10 cellular contexts compared by ENCODE assay signal in the genomic region with DNA sequence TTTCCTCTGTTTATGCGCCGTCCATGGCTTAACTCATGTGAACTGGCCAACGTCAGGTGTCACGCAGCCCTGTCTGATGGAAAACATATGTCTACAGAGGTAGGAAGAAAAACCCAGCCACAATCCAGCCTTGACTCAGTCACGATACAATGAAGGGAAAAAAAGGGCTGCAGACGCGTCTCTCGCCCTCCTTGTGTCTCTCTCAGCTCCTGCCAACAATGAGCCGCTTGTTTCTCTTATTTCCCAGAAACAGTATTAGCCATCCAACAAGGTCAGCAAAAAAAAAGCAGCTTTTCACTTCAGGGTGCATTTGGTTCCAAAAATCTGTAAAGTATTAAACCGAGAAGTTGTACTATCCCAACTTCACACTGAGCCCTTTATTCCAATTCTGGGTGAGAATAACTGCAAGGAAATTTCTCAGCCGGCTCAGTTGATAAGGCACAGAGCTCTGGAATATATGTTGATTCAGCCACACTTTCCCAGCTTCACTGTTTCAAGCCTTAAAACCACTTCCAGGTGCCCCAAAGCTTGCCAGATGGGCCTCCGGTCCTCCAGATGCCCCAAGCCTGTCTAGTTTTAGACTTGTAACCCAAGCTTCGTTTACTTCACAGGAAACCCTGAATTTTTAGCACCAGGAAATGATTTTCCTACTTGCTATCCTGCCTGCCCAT.
A peak's percentile ranks its signal among the peaks of the same experiment; 100 is the strongest.
DNase-seq lines count a peak whose midpoint lies in the region; TF ChIP-seq lines count a peak whose summit lies in the region.
"Had no signal": no experiment of that assay in that cellular context is flagged by ENCODE, and none has a peak within 500 bp of the region (broad histone marks: within the 10 kb centered on the region; RNA-seq: fewer than 3 reads in every experiment).

No MANE protein-coding gene starts in this region.

- DNase-seq in SK-N-DZ (ENCODE audit: low spot score) (peak; percentile 87), fibroblast of pulmonary artery (ENCODE audit: low read depth) (peak; percentile 94), uterus (peak; percentile 64 to 74), UCSD-AML1 (lab: John Stamatoyannopoulos, UW; ENCODE audit: unreplicated experiment) (no peak), activated gamma-delta T cell treated with Interleukin-2 at 50 U/mL for 16 hours (no peak), MV-4-11 (lab: John Stamatoyannopoulos, UW) (no peak), erythroblast (lab: John Stamatoyannopoulos, UW) (no peak)
- DNase-seq: naive B cell, NCI-H1930 had no signal

- TF ChIP-seq CTCF in fibroblast of pulmonary artery (IDR thresholded peaks at IDR 0.05; ENCODE audit: low read length, missing control alignments) (no peak), uterus (IDR thresholded peaks at IDR 0.05) (peak in 1 of 4 experiments; percentile 9)

- H3K4me3 ChIP-seq in fibroblast of pulmonary artery (replicated peaks; ENCODE audit: low read depth, low read length) (peak overlapping the region; percentile 6), muscle layer of colon (ENCODE audit: low read depth in 1 of 2, low read length in 2 of 2) (no peak overlapping the region), uterus (no peak overlapping the region)

- H3K27me3 ChIP-seq in muscle layer of colon (ENCODE audit: control insufficient read depth in 1 of 2, insufficient read depth in 2 of 2, low read length in 2 of 2) (no peaks in the 10 kb centered on the region), uterus (no peaks in the 10 kb centered on the region)

- H3K9me3 ChIP-seq in muscle layer of colon (ENCODE audit: low read length) (no peaks in the 10 kb centered on the region), uterus (no peaks in the 10 kb centered on the region)

- H3K9ac ChIP-seq in muscle layer of colon (ENCODE audit: low read length), result no peak overlapping the region

- no peak for TF ChIP-seq POLR2A in uterus (IDR thresholded peaks at IDR 0.05)
- no peak for TF ChIP-seq POLR2A in erythroblast (IDR thresholded peaks at IDR 0.05; ENCODE audit: low read length)

- H3K36me3 ChIP-seq in muscle layer of colon (ENCODE audit: insufficient read depth, low read length) (no peaks in the 10 kb centered on the region), uterus (no peaks in the 10 kb centered on the region)

- peak overlapping the region; percentile 64 for H3K27ac ChIP-seq in muscle layer of colon (ENCODE audit: low read depth, low read length)
- H3K27ac ChIP-seq in uterus, result peak overlapping the region; percentile 68 to 74

- intact Hi-C loops in uterus (cut with DNase I; ENCODE audit: low total_unique reads), result no loop called here

- H3K4me1 ChIP-seq in muscle layer of colon (ENCODE audit: insufficient read depth, low read length) (peaks cover 52% of the 10 kb centered on the region), uterus (peaks cover 4 to 5% of the 10 kb centered on the region in 2 donors)

Comparison
In these comparisons a context has a peak if more than half of its experiments do, and no peak if none do; other contexts are left out.
1. DNase-seq: peak in SK-N-DZ (single experiment), fibroblast of pulmonary artery (single experiment) and uterus (2 of 2); none in UCSD-AML1 (single experiment), activated gamma-delta T cell treated with Interleukin-2 at 50 U/mL for 16 hours (single experiment), MV-4-11 (single experiment) and erythroblast (0 of 2).